Comparison of ENCODE assay signal across 6 cellular contexts in genomic region chr1:228164561-228165371, GRCh38. TPM values are rescaled to one million over a fixed set of nuclear protein-coding genes. Genes with fewer than 3 reads are reported as not detected.
DNase-seq lines count a peak whose midpoint lies in the region; ATAC-seq and TF ChIP-seq lines count a peak whose summit lies in the region.

No MANE protein-coding gene starts in this region.

- H3T11ph ChIP-seq in H9 (ENCODE audit: low read length): no peak overlapping the region

- H3K9me3 Mint-ChIP-seq in H9: peaks cover 0 to 2% of the 10 kb centered on the region in 2 experiments; a peak in 1 of 5 replicates
- H3K9me3 Mint-ChIP-seq in T-cell: no peaks in the 10 kb centered on the region

- no peaks in the 10 kb centered on the region for H3K79me1 ChIP-seq in H9 (ENCODE audit: insufficient read depth, low read depth, low read length, poor library complexity, severe bottlenecking)

- no peak overlapping the region for H3K14ac ChIP-seq in H9 (ENCODE audit: insufficient read depth, low read length)

- H3K9me3 ChIP-seq in H9 (ENCODE audit: control insufficient read depth, low read depth, low read length): no peaks in the 10 kb centered on the region
- no peaks in the 10 kb centered on the region for H3K9me3 ChIP-seq in left lung

- H4K5ac ChIP-seq in H9 (ENCODE audit: insufficient read length, low read depth, low read length): no peak overlapping the region

- no peak overlapping the region for H3K18ac ChIP-seq in H9 (ENCODE audit: insufficient read length, low read depth, low read length)

- H3K23ac ChIP-seq in H9 (ENCODE audit: insufficient read length, low read depth, low read length): no peak overlapping the region

- H2BK15ac ChIP-seq in H9 (ENCODE audit: low read depth, low read length): no peak overlapping the region

- H2BK5ac ChIP-seq in H9 (ENCODE audit: insufficient read length, low read length): no peak overlapping the region

- H3K36me3 Mint-ChIP-seq in H9 (ENCODE audit: insufficient read depth in 1 of 3, low read depth in 3 of 3) (peaks cover 0 to 3% (median 2%) of the 10 kb centered on the region in 3 experiments; a peak in 2 of 7 replicates), T-cell (peaks cover 3% of the 10 kb centered on the region)

- peaks cover 2% of the 10 kb centered on the region for H3K23me2 ChIP-seq in H9 (ENCODE audit: insufficient read length, low read depth, low read length, poor library complexity, severe bottlenecking)

- H4K91ac ChIP-seq in H9 (ENCODE audit: insufficient read length, low read depth, low read length): no peak overlapping the region

- intact Hi-C loops in left lung (cut with DNase I): no loop called here

- H3K4me1 Mint-ChIP-seq in H9 (peaks cover 15 to 30% of the 10 kb centered on the region in 2 experiments), T-cell (peaks cover 48 to 53% (median 50%) of the 10 kb centered on the region in 3 donors)

- DNase-seq in H9 (no peak), T-cell (no peak), left lung (peak in 1 of 2 donors; percentile 70), C1 segment of cervical spinal cord (lab: John Stamatoyannopoulos, UW) (no peak), NCI-H1694 treated with DMSO at 0.1 percent for 48 hours (lab: John Stamatoyannopoulos, UW) (no peak)

- H3K4me1 ChIP-seq in H9 (ENCODE audit: insufficient read depth, low read length) (no peaks in the 10 kb centered on the region; the same call in 1 of the 2 replicates), left lung (peaks cover 17 to 34% of the 10 kb centered on the region in 2 donors)

- no peaks in the 10 kb centered on the region for H4K20me1 ChIP-seq in H9 (ENCODE audit: control insufficient read depth, insufficient read depth, insufficient read length)

- no peaks in the 10 kb centered on the region for H3K36me3 ChIP-seq in left lung

- H3K27me3 Mint-ChIP-seq in H9 (ENCODE audit: low read depth): peaks cover 11% of the 10 kb centered on the region
- H3K27me3 Mint-ChIP-seq in T-cell: no peaks in the 10 kb centered on the region

- CTCF ChIA-PET in T-cell (lab: Charles Lee): interaction anchor here (0.6 to 2.1 kb wide), 4 partner anchors 16 to 34 kb away, joined by 3 to 15 read pairs (median 7); partner anchors contain the start of gene GUK1 (in 1 of the 2)

- no peak overlapping the region for H2BK12ac ChIP-seq in H9 (ENCODE audit: insufficient read length, low read depth, low read length)

- H2BK20ac ChIP-seq in H9 (ENCODE audit: low read depth, low read length, poor library complexity, severe bottlenecking): no peak overlapping the region

- peak overlapping the region; percentile 90 to 99 (median 99) for H3K27ac Mint-ChIP-seq in H9
- H3K27ac Mint-ChIP-seq in T-cell: peak overlapping the region; percentile 87 to 97

- H2AFZ ChIP-seq in H9 (ENCODE audit: low read length): no peak overlapping the region

- H3K27me3 ChIP-seq in H9 (ENCODE audit: insufficient read depth, low read length) (no peaks in the 10 kb centered on the region), left lung (peaks cover 0 to 33% of the 10 kb centered on the region in 2 donors)

- H3K27ac ChIP-seq in H9 (ENCODE audit: insufficient read length, low read depth, low read length) (no peak overlapping the region), left lung (peak overlapping the region; percentile 92 to 99)

- no peak overlapping the region for H2AK5ac ChIP-seq in H9 (ENCODE audit: insufficient read length, low read length)

- ATAC-seq in T-cell (replicated peaks in 1 of 4) (no peak), left lung (peak; percentile 1), HG03460 (IDR thresholded peaks at IDR 0.05; ENCODE audit: unreplicated experiment) (no peak)

- H2BK120ac ChIP-seq in H9 (ENCODE audit: low read depth, low read length, poor library complexity, severe bottlenecking): no peak overlapping the region

- peak overlapping the region; percentile 86 to 88 for H3K4me3 Mint-ChIP-seq in H9
- peak overlapping the region; percentile 79 to 84 (median 81) for H3K4me3 Mint-ChIP-seq in T-cell

- H3K79me2 ChIP-seq in H9 (ENCODE audit: insufficient read depth, low read length): no peaks in the 10 kb centered on the region

- POLR2A ChIA-PET in T-cell (lab: Charles Lee): interaction anchor here in 1 of 2 donors (0.5 to 1.1 kb wide), 4 partner anchors 10 to 16 kb away, joined by 3 to 8 read pairs (median 4); no protein-coding TSS in a partner anchor

- WGBS in H9 (ENCODE audit: extremely low coverage, insufficient read length, low lambda C conversion rate): no CpG with 5 or more reads among the region's 20 CpGs

- peak overlapping the region; percentile 23 for H3K9ac ChIP-seq in H9 (ENCODE audit: extremely low read depth, insufficient read length, low read length)

- H4K8ac ChIP-seq in H9 (replicated peaks; ENCODE audit: insufficient read length, low read depth, low read length): no peak overlapping the region

- peak overlapping the region; percentile 34 to 75 for H3K4me3 ChIP-seq in left lung

- no peak overlapping the region for H3K4ac ChIP-seq in H9 (ENCODE audit: low read depth, low read length)

- H3K4me2 ChIP-seq in H9 (ENCODE audit: insufficient read depth, insufficient read length, low read length): peak overlapping the region; percentile 45

- TF ChIP-seq CTCF in H9 (conservative IDR thresholded peaks at IDR 0.05) (no peak), left lung (IDR thresholded peaks at IDR 0.05) (no peak)

- no peak overlapping the region for H3K56ac ChIP-seq in H9 (ENCODE audit: insufficient read length, low read depth, low read length)

RNA-seq across cellular contexts. Expression of gene IBA57, which starts 0.8 kb away (rescaled TPM):
- total RNA-seq in H9 (2021): 11.8 and 12.6 TPM in 2 replicates
- total RNA-seq in T-cell: 10 to 100 TPM; 10.6 to 18.3 (median 12.6) TPM
- 10 to 100 TPM; 13.2 to 13.5 TPM for total RNA-seq in left lung

RNA-seq across cellular contexts. Expression of gene GJC2, which starts 15.0 kb away (rescaled TPM):
- 1.4 and 1.6 TPM in 2 replicates for total RNA-seq in H9 (2021)
- 1 to 10 TPM; 1.1 to 3.1 (median 1.6) TPM for total RNA-seq in T-cell
- total RNA-seq in left lung: 1 to 10 TPM; 2.3 to 4.9 TPM

RNA-seq across cellular contexts. Expression of gene GUK1, which starts 24.7 kb away (rescaled TPM):
- total RNA-seq in H9 (2021): 88.2 and 94.3 TPM in 2 replicates
- 100 to 1,000 TPM; 201 to 318 (median 223) TPM for total RNA-seq in T-cell
- total RNA-seq in left lung: 100 to 1,000 TPM; 217 to 221 TPM

RNA-seq across cellular contexts. Expression of gene OBSCN, which starts 43.1 kb away (rescaled TPM):
- total RNA-seq in H9 (2021): 30.8 and 33.3 TPM in 2 replicates
- 100 to 1,000 TPM in 2 of 5 donors, 10 to 100 TPM in 3; 77.9 to 133 (median 81.4) TPM for total RNA-seq in T-cell
- total RNA-seq in left lung: 10 to 100 TPM; 20.3 to 21.2 TPM

RNA-seq across cellular contexts. Expression of gene MRPL55, which starts 55.7 kb away (rescaled TPM):
- total RNA-seq in H9 (2021) (56.9 and 62.3 TPM in 2 replicates), T-cell (10 to 100 TPM; 49.7 to 63.5 (median 55.9) TPM), left lung (10 to 100 TPM; 43.0 to 44.2 TPM)
